In genomic region chr9:129900263-129901041, GRCh38 we compare ENCODE assay signal across 11 cellular contexts.
A peak's percentile ranks its signal among the peaks of the same experiment; 100 is the strongest.
DNase-seq lines count a peak whose midpoint lies in the region; ATAC-seq and TF ChIP-seq lines count a peak whose summit lies in the region.
"Had no signal": no experiment of that assay in that cellular context is flagged by ENCODE, and none has a peak within 500 bp of the region (broad histone marks: within the 10 kb centered on the region; RNA-seq: fewer than 3 reads in every experiment).

No MANE protein-coding gene starts in this region.

- H3K36me3 ChIP-seq in Peyer's patch, result peaks cover 0 to 39% (median 0%) of the 10 kb centered on the region in 3 donors

- no peaks in the 10 kb centered on the region for H3K27me3 Mint-ChIP-seq in activated CD8-positive, alpha-beta memory T cell treated with anti-CD3 and anti-CD28 coated beads, Interleukin-2, amount 10 ng/mL, durations not matched to agents 7 days and 5 days
- no peaks in the 10 kb centered on the region for H3K27me3 Mint-ChIP-seq in stimulated activated naive CD8-positive, alpha-beta T cell treated with anti-CD3 and anti-CD28 coated beads, Interleukin-15, Interleukin-2, amounts not matched to agents 100 ng/mL and 50 ng/mL, for 24 hours

- no peak for TF ChIP-seq POLR2A in Peyer's patch (IDR thresholded peaks at IDR 0.05)

- no peaks in the 10 kb centered on the region for H3K9me3 Mint-ChIP-seq in activated CD8-positive, alpha-beta memory T cell treated with anti-CD3 and anti-CD28 coated beads, Interleukin-2, amount 10 ng/mL, durations not matched to agents 7 days and 5 days (ENCODE audit: low read depth)
- H3K9me3 Mint-ChIP-seq in stimulated activated naive CD8-positive, alpha-beta T cell treated with anti-CD3 and anti-CD28 coated beads, Interleukin-15, Interleukin-2, amounts not matched to agents 100 ng/mL and 50 ng/mL, for 24 hours, result no peaks in the 10 kb centered on the region

- peaks cover 59% of the 10 kb centered on the region for H3K4me1 Mint-ChIP-seq in activated CD8-positive, alpha-beta memory T cell treated with anti-CD3 and anti-CD28 coated beads, Interleukin-2, amount 10 ng/mL, durations not matched to agents 7 days and 5 days
- peaks cover 67% of the 10 kb centered on the region for H3K4me1 Mint-ChIP-seq in stimulated activated naive CD8-positive, alpha-beta T cell treated with anti-CD3 and anti-CD28 coated beads, Interleukin-15, Interleukin-2, amounts not matched to agents 100 ng/mL and 50 ng/mL, for 24 hours (ENCODE audit: low read depth)

- H3K4me1 ChIP-seq in Peyer's patch, result no peaks in the 10 kb centered on the region

- no peak overlapping the region for H3K4me3 Mint-ChIP-seq in activated CD8-positive, alpha-beta memory T cell treated with anti-CD3 and anti-CD28 coated beads, Interleukin-2, amount 10 ng/mL, durations not matched to agents 7 days and 5 days
- H3K4me3 Mint-ChIP-seq in stimulated activated naive CD8-positive, alpha-beta T cell treated with anti-CD3 and anti-CD28 coated beads, Interleukin-15, Interleukin-2, amounts not matched to agents 100 ng/mL and 50 ng/mL, for 24 hours, result no peak overlapping the region

- no peak for DNase-seq in activated CD8-positive, alpha-beta memory T cell treated with anti-CD3 and anti-CD28 coated beads, Interleukin-2, amount 10 ng/mL, durations not matched to agents 7 days and 5 days
- no peak for DNase-seq in activated CD8-positive, alpha-beta memory T cell treated with anti-CD3 and anti-CD28 coated beads for 24 hours
- no peak for DNase-seq in Peyer's patch
- DNase-seq in NCI-H345 (lab: John Stamatoyannopoulos, UW), result no peak
- DNase-seq in cortex of kidney (lab: John Stamatoyannopoulos, UW), result no peak
- no peak for DNase-seq in ureter (ENCODE audit: low spot score)
- DNase-seq: retina, RPMI8226 had no signal

- no peaks in the 10 kb centered on the region for H3K27me3 ChIP-seq in Peyer's patch
- H3K27me3 ChIP-seq: tibial nerve had no signal

- H3K4me3 ChIP-seq in Peyer's patch, result no peak overlapping the region
- H3K4me3 ChIP-seq: tibial nerve had no signal

- H3K27ac Mint-ChIP-seq in activated CD8-positive, alpha-beta memory T cell treated with anti-CD3 and anti-CD28 coated beads, Interleukin-2, amount 10 ng/mL, durations not matched to agents 7 days and 5 days, result peak overlapping the region; percentile 59
- H3K27ac Mint-ChIP-seq in stimulated activated naive CD8-positive, alpha-beta T cell treated with anti-CD3 and anti-CD28 coated beads, Interleukin-15, Interleukin-2, amounts not matched to agents 100 ng/mL and 50 ng/mL, for 24 hours, result peak overlapping the region; percentile 90

- H3K9me3 ChIP-seq in Peyer's patch, result no peaks in the 10 kb centered on the region
- H3K9me3 ChIP-seq: tibial nerve had no signal

- peaks cover 78% of the 10 kb centered on the region for H3K36me3 Mint-ChIP-seq in activated CD8-positive, alpha-beta memory T cell treated with anti-CD3 and anti-CD28 coated beads, Interleukin-2, amount 10 ng/mL, durations not matched to agents 7 days and 5 days
- H3K36me3 Mint-ChIP-seq in stimulated activated naive CD8-positive, alpha-beta T cell treated with anti-CD3 and anti-CD28 coated beads, Interleukin-15, Interleukin-2, amounts not matched to agents 100 ng/mL and 50 ng/mL, for 24 hours (ENCODE audit: low read depth), result peaks cover 92% of the 10 kb centered on the region

- peak overlapping the region in 3 of 4 donors; percentile 6 to 66 (median 12) for H3K27ac ChIP-seq in Peyer's patch

- no peak for ATAC-seq in activated CD8-positive, alpha-beta memory T cell treated with anti-CD3 and anti-CD28 coated beads, Interleukin-2, amount 10 ng/mL, durations not matched to agents 7 days and 5 days
- ATAC-seq in HG02678 (IDR thresholded peaks at IDR 0.05; ENCODE audit: unreplicated experiment), result peak; percentile 87

- no peak for TF ChIP-seq CTCF in Peyer's patch (IDR thresholded peaks at IDR 0.05)

- CTCF ChIA-PET in activated CD8-positive, alpha-beta memory T cell treated with anti-CD3 and anti-CD28 coated beads, Interleukin-2, amount 10 ng/mL, durations not matched to agents 7 days and 5 days (lab: Charles Lee), result interaction anchor here (0.6 kb wide), 1 partner anchor 25 kb away, joined by 6 read pairs; no protein-coding TSS in a partner anchor
